Comparison of ENCODE assay signal across 16 cellular contexts in the genomic region with DNA sequence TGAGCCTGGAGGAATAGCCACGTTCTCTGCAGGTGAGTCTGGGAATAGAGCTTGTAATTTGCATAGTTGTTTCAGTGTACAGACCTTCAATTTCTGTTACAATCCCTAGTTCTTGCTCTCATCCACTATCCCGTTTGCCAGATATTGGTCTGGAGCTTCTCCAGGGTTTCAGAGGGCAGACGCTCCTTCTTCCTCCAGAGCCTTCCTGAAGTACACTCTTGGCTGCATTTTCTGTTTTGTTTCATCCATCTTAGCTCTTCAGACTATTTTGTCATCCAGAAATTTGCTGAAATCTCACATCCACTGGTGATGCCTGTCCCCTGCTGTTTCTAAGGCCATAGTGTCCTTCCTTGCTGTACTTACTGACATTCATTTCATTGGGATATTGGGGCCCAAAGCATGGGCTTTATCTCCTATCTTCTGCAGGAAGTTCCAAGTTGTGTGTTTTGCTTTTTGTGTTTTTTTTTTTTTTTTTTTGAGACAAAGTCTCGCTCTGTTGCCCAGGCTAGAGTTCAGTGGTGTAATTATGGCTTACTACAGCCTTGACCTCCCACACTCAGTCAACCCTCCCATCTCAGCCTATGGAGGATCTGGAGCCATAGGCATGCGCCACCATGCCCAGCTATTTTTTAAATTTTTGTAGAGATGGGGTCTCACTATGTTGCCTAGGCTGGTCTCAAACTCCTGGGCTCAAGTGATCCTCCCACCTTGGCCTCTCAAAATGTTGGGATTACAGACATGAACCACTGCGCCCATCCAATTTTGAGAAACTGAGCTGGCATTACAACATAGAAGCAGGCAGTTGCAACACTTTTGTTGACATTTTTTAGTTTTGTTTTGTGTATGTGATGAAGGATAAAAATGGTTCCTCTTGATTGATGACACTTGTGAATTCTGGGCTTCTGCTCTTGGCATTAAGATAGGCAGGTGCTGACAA. TPM values are rescaled to one million over a fixed set of nuclear protein-coding genes. Genes with fewer than 3 reads are reported as not detected.
A peak's percentile ranks its signal among the peaks of the same experiment; 100 is the strongest.
DNase-seq lines count a peak whose midpoint lies in the region; ATAC-seq, FAIRE-seq and TF ChIP-seq lines count a peak whose summit lies in the region.
"Had no signal": no experiment of that assay in that cellular context is flagged by ENCODE, and none has a peak within 500 bp of the region (broad histone marks: within the 10 kb centered on the region; RNA-seq: fewer than 3 reads in every experiment).

No MANE protein-coding gene starts in this region.

- intact Hi-C loops in right lobe of liver (cut with DNase I), result no loop called here

- H3K27ac Mint-ChIP-seq in WTC11, result no peak overlapping the region

- WGBS in right lobe of liver (ENCODE audit: insufficient coverage, low coverage, low lambda C conversion rate, missing lambda C conversion rate), result 27% methylated on average over 5 of the region's 6 CpGs

- H3K27me3 Mint-ChIP-seq in WTC11 (ENCODE audit: low read depth), result no peaks in the 10 kb centered on the region

- no peaks in the 10 kb centered on the region for H3K9me3 Mint-ChIP-seq in WTC11

- H3K4me3 ChIP-seq in right lobe of liver, result no peak overlapping the region
- H3K4me3 ChIP-seq: sigmoid colon had no signal

- FAIRE-seq in GM19239 (lab: Jason Lieb, UNC) (peak; percentile 65), frontal cortex (lab: Jason Lieb, UNC) (no peak)
- FAIRE-seq: D721Med had no signal

- CTCF ChIA-PET in WTC11 (lab: Charles Lee) (interaction anchor here (1.0 to 3.0 kb wide), 3 partner anchors 19 to 47 kb away, joined by 3 to 13 read pairs (median 4); partner anchors contain the start of gene CDS2), HEK293T (lab: Yijun Ruan, JAX) (no interaction called here)

- H3K27me3 ChIP-seq in right lobe of liver, result no peaks in the 10 kb centered on the region
- H3K27me3 ChIP-seq: sigmoid colon had no signal

- POLR2A ChIA-PET in WTC11 (lab: Charles Lee), result no interaction called here
- POLR2A ChIA-PET in HEK293T (lab: Yijun Ruan, JAX), result no interaction called here

- H3K4me1 Mint-ChIP-seq in WTC11, result peaks cover 8% of the 10 kb centered on the region

- peak; percentile 47 for DNase-seq in CD1c-positive myeloid dendritic cell (ENCODE audit: extremely low spot score)
- DNase-seq in GM19239 (ENCODE audit: insufficient read length, low spot score), result no peak
- DNase-seq in WTC11 (ENCODE audit: low spot score), result no peak
- DNase-seq in right lobe of liver, result no peak
- DNase-seq in iPS-NIHi7 (ENCODE audit: extremely low spot score), result no peak
- DNase-seq in frontal cortex (ENCODE audit: low spot score in 2 of 2), result no peak
- DNase-seq in HEK293T (ENCODE audit: extremely low spot score), result no peak
- no peak for DNase-seq in NCI-H1436 (lab: John Stamatoyannopoulos, UW)
- DNase-seq: activated T-cell treated with anti-CD3 and anti-CD28 coated beads, Interleukin-2, amount 50 U/mL, for 48 hours; effector CD8-positive, alpha-beta T cell; hippocampal formation; NCI-H2227 treated with DMSO at 0.1 percent for 48 hours; nucleus accumbens; sigmoid colon; stimulated activated CD4-positive, alpha-beta T cell treated with anti-CD3 and anti-CD28 coated beads, Interleukin-2, amount 100 ng/mL, for 24 hours had no signal

- no peak overlapping the region for H3K4me3 Mint-ChIP-seq in WTC11

- TF ChIP-seq CTCF in WTC11 (IDR thresholded peaks at IDR 0.05), result no peak
- TF ChIP-seq CTCF in right lobe of liver (IDR thresholded peaks at IDR 0.05), result no peak

- peak overlapping the region in 2 of 3 donors; percentile 14 to 92 for H3K27ac ChIP-seq in right lobe of liver
- H3K27ac ChIP-seq: sigmoid colon had no signal

- no peak for TF ChIP-seq POLR2A in right lobe of liver (IDR thresholded peaks at IDR 0.05)

- no peaks in the 10 kb centered on the region for H3K9me3 ChIP-seq in right lobe of liver
- H3K9me3 ChIP-seq: sigmoid colon had no signal

- H3K36me3 Mint-ChIP-seq in WTC11, result no peaks in the 10 kb centered on the region

- ATAC-seq in WTC11, result no peak
- peak in 1 of 4 donors; percentile 6 for ATAC-seq in right lobe of liver

- no peaks in the 10 kb centered on the region for H3K36me3 ChIP-seq in right lobe of liver
- H3K36me3 ChIP-seq: sigmoid colon had no signal

- peaks cover 0 to 97% (median 32%) of the 10 kb centered on the region in 4 donors for H3K4me1 ChIP-seq in right lobe of liver

TF ChIP-seq in WTC11, 78 proteins besides CTCF, POLR2A, EP300 and RAD21:
- TF ChIP-seq GABPB1 (CRISPR knock-in tag; IDR thresholded peaks at IDR 0.05) (peak; percentile 37; the same call in 1 of the 2 replicates), ESRRA (CRISPR knock-in tag; IDR thresholded peaks at IDR 0.05; ENCODE audit: borderline replicate concordance) (no peak)

TF ChIP-seq in HEK293T, 16 proteins besides CTCF, POLR2A, EP300 and RAD21:
- no peak for TF ChIP-seq LEF1 (IDR thresholded peaks at IDR 0.05; ENCODE audit: borderline replicate concordance)
- TF ChIP-seq FOXM1 (IDR thresholded peaks at IDR 0.05; ENCODE audit: borderline replicate concordance), result no peak

RNA-seq across cellular contexts. Expression of gene CDS2, which starts 18.8 kb away (rescaled TPM):
- 49.1 to 56.6 TPM (median 54.9 TPM) in 3 replicates for total RNA-seq in WTC11 (2021)
- total RNA-seq in right lobe of liver, result 10 to 100 TPM; 13.7 to 42.3 (median 31.6) TPM
- 69.3 TPM for total RNA-seq in frontal cortex

RNA-seq across cellular contexts. Expression of gene PCNA, which starts 25.9 kb away (rescaled TPM):
- total RNA-seq in WTC11 (2021) (239 to 262 TPM (median 240 TPM) in 3 replicates), right lobe of liver (10 to 100 TPM; 14.8 to 56.1 (median 16.1) TPM), frontal cortex (42.0 TPM)

RNA-seq across cellular contexts. Expression of gene TMEM230, which starts 32.8 kb away (rescaled TPM):
- total RNA-seq in WTC11 (2021) (72.7 to 78.4 TPM (median 73.9 TPM) in 3 replicates), right lobe of liver (10 to 100 TPM; 60.5 to 88.1 (median 71.5) TPM), frontal cortex (42.4 TPM)
